2 cellular contexts compared by ENCODE assay signal in the genomic region with DNA sequence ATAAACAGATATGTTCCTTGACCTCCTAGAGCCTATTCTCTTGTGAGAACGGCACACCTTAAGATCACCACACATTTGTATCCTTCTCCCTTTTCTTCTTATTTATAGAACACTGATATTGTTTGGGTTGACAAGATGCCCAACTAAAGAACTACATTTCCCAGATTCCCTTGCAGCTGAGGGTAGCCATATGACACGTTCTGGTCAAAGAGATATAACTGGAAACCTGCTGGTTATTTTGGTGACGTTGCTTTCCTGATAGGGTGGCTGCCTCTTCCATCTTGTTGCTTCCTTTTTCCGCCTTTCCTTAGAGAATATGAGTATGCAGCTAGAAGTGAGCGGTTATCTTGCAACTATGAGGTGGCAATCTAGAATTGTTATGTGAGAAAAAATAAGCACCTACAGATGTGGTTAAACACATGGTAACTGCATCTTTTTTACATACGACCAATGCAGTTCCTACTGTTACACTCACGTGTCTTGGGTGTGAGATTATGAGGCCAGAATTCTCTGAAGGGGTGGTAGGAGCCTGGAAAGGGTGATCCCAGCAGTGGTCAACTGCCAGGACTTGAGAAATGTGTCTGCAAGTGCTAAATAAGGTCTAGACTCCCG.
TF ChIP-seq lines count a peak whose summit lies in the region.

No MANE protein-coding gene starts in this region.

TF ChIP-seq in HCT116, 20 proteins besides CTCF, POLR2A, EP300 and RAD21:
- no peak for TF ChIP-seq ZNF274 (IDR thresholded peaks at IDR 0.05; ENCODE audit: low read depth, low read length)
- no peak for TF ChIP-seq TCF7L2 (IDR thresholded peaks at IDR 0.05; ENCODE audit: borderline replicate concordance, extremely low read depth, insufficient read depth, insufficient read length)
- no peak for TF ChIP-seq SP1 (IDR thresholded peaks at IDR 0.05; ENCODE audit: low read depth)
- no peak for TF ChIP-seq SRF (IDR thresholded peaks at IDR 0.05; ENCODE audit: low read depth)
- no peak for TF ChIP-seq JUND (IDR thresholded peaks at IDR 0.05)
- no peak for TF ChIP-seq EZH2phosphoT487 (IDR thresholded peaks at IDR 0.05; ENCODE audit: borderline replicate concordance)
- TF ChIP-seq, protein P1, sequence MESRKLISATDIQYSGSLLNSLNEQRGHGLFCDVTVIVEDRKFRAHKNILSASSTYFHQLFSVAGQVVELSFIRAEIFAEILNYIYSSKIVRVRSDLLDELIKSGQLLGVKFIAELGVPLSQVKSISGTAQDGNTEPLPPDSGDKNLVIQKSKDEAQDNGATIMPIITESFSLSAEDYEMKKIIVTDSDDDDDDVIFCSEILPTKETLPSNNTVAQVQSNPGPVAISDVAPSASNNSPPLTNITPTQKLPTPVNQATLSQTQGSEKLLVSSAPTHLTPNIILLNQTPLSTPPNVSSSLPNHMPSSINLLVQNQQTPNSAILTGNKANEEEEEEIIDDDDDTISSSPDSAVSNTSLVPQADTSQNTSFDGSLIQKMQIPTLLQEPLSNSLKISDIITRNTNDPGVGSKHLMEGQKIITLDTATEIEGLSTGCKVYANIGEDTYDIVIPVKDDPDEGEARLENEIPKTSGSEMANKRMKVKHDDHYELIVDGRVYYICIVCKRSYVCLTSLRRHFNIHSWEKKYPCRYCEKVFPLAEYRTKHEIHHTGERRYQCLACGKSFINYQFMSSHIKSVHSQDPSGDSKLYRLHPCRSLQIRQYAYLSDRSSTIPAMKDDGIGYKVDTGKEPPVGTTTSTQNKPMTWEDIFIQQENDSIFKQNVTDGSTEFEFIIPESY (IDR thresholded peaks at IDR 0.05; ENCODE audit: extremely low read depth, insufficient replicate concordance, low read length), result no peak
- TF ChIP-seq YY1 (IDR thresholded peaks at IDR 0.05; ENCODE audit: extremely low read depth, insufficient replicate concordance, low read depth, low read length), result no peak
- no peak for TF ChIP-seq FOSL1 (IDR thresholded peaks at IDR 0.05; ENCODE audit: low read depth)
- TF ChIP-seq, protein P2, sequence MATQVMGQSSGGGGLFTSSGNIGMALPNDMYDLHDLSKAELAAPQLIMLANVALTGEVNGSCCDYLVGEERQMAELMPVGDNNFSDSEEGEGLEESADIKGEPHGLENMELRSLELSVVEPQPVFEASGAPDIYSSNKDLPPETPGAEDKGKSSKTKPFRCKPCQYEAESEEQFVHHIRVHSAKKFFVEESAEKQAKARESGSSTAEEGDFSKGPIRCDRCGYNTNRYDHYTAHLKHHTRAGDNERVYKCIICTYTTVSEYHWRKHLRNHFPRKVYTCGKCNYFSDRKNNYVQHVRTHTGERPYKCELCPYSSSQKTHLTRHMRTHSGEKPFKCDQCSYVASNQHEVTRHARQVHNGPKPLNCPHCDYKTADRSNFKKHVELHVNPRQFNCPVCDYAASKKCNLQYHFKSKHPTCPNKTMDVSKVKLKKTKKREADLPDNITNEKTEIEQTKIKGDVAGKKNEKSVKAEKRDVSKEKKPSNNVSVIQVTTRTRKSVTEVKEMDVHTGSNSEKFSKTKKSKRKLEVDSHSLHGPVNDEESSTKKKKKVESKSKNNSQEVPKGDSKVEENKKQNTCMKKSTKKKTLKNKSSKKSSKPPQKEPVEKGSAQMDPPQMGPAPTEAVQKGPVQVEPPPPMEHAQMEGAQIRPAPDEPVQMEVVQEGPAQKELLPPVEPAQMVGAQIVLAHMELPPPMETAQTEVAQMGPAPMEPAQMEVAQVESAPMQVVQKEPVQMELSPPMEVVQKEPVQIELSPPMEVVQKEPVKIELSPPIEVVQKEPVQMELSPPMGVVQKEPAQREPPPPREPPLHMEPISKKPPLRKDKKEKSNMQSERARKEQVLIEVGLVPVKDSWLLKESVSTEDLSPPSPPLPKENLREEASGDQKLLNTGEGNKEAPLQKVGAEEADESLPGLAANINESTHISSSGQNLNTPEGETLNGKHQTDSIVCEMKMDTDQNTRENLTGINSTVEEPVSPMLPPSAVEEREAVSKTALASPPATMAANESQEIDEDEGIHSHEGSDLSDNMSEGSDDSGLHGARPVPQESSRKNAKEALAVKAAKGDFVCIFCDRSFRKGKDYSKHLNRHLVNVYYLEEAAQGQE (IDR thresholded peaks at IDR 0.05; ENCODE audit: low read depth), result no peak
- TF ChIP-seq, protein P3, sequence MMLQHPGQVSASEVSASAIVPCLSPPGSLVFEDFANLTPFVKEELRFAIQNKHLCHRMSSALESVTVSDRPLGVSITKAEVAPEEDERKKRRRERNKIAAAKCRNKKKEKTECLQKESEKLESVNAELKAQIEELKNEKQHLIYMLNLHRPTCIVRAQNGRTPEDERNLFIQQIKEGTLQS (IDR thresholded peaks at IDR 0.05), result no peak
- TF ChIP-seq POLR2AphosphoS5 (IDR thresholded peaks at IDR 0.05; ENCODE audit: low read depth, low read length), result no peak
- no peak for TF ChIP-seq ZFX (IDR thresholded peaks at IDR 0.05)

TF ChIP-seq in H1, 55 proteins besides CTCF, POLR2A, EP300 and RAD21:
- no peak for TF ChIP-seq NRF1 (IDR thresholded peaks at IDR 0.05; ENCODE audit: low read depth, low read length)
- no peak for TF ChIP-seq HDAC2 (IDR thresholded peaks at IDR 0.05; ENCODE audit: borderline replicate concordance in 1 of 2, low read depth in 2 of 2, low read length in 2 of 2)
- no peak for TF ChIP-seq SP1 (IDR thresholded peaks at IDR 0.05; ENCODE audit: low read depth, low read length)
- TF ChIP-seq NANOG (IDR thresholded peaks at IDR 0.05; ENCODE audit: insufficient read depth, low read depth, low read length, poor library complexity, severe bottlenecking), result no peak
- TF ChIP-seq, protein P4, sequence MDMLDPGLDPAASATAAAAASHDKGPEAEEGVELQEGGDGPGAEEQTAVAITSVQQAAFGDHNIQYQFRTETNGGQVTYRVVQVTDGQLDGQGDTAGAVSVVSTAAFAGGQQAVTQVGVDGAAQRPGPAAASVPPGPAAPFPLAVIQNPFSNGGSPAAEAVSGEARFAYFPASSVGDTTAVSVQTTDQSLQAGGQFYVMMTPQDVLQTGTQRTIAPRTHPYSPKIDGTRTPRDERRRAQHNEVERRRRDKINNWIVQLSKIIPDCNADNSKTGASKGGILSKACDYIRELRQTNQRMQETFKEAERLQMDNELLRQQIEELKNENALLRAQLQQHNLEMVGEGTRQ (IDR thresholded peaks at IDR 0.05; ENCODE audit: low read length), result no peak; the same call in 1 of the 2 replicates
- TF ChIP-seq JUN (IDR thresholded peaks at IDR 0.05; ENCODE audit: low read depth, low read length), result no peak
- TF ChIP-seq SP2 (IDR thresholded peaks at IDR 0.05; ENCODE audit: low read length), result no peak
- TF ChIP-seq TCF12 (IDR thresholded peaks at IDR 0.05; ENCODE audit: low read depth, low read length), result no peak
- TF ChIP-seq CREB1 (IDR thresholded peaks at IDR 0.05), result peak; percentile 34; the same call in 1 of the 2 replicates
- TF ChIP-seq SIX5 (IDR thresholded peaks at IDR 0.05; ENCODE audit: low read depth, low read length), result peak; percentile 57
- no peak for TF ChIP-seq BACH1 (IDR thresholded peaks at IDR 0.05; ENCODE audit: low read length)
- TF ChIP-seq MAFK (IDR thresholded peaks at IDR 0.05; ENCODE audit: low read depth, low read length), result no peak
- TF ChIP-seq, protein P5, sequence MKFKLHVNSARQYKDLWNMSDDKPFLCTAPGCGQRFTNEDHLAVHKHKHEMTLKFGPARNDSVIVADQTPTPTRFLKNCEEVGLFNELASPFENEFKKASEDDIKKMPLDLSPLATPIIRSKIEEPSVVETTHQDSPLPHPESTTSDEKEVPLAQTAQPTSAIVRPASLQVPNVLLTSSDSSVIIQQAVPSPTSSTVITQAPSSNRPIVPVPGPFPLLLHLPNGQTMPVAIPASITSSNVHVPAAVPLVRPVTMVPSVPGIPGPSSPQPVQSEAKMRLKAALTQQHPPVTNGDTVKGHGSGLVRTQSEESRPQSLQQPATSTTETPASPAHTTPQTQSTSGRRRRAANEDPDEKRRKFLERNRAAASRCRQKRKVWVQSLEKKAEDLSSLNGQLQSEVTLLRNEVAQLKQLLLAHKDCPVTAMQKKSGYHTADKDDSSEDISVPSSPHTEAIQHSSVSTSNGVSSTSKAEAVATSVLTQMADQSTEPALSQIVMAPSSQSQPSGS (IDR thresholded peaks at IDR 0.05; ENCODE audit: low read length), result no peak
- TF ChIP-seq RBBP5 (IDR thresholded peaks at IDR 0.05; ENCODE audit: borderline replicate concordance, low read depth, low read length), result no peak
- no peak for TF ChIP-seq ZNF274 (IDR thresholded peaks at IDR 0.05; ENCODE audit: borderline replicate concordance, extremely low read depth, low read length)
